ENCODE assay signal across 23 cellular contexts in genomic region chr6:158051968-158052367, GRCh38.
"Had no signal": no experiment of that assay in that cellular context is flagged by ENCODE, and none has a peak within 500 bp of the region (broad histone marks: within the 10 kb centered on the region; RNA-seq: fewer than 3 reads in every experiment).

No MANE protein-coding gene starts in this region.

- DNase-seq: Karpas-422, KG1, MG63, NCI-H1092, NCI-H1105 treated with DMSO at 0.1 percent for 48 hours, NCI-H1417 treated with DMSO at 0.1 percent for 48 hours, NCI-H146, NCI-H1694 treated with DMSO at 0.1 percent for 48 hours, NCI-H2029, NCI-H2081 treated with DMSO at 0.1 percent for 48 hours, NCI-H2171, NCI-H226, NCI-H446, NCI-H510A, NCI-H524 treated with DMSO at 0.1 percent for 48 hours, NCI-H69, NCI-H774, PC-3, Peyer's patch, SHP77 treated with DMSO at 0.1 percent for 48 hours, SJCRH30 had no signal

- ATAC-seq: PC-3, Right ventricle myocardium inferior, SK-N-SH treated with all-trans-retinoic acid at 6 μM for 48 hours had no signal

- H3K9me3 ChIP-seq: MG63, Peyer's patch, SJCRH30 had no signal
